14 cellular contexts compared by ENCODE assay signal in genomic region chr13:105616313-105617075, GRCh38.
A peak's percentile ranks its signal among the peaks of the same experiment; 100 is the strongest.
DNase-seq lines count a peak whose midpoint lies in the region; ATAC-seq and TF ChIP-seq lines count a peak whose summit lies in the region.
"Had no signal": no experiment of that assay in that cellular context is flagged by ENCODE, and none has a peak within 500 bp of the region (broad histone marks: within the 10 kb centered on the region; RNA-seq: fewer than 3 reads in every experiment).

No MANE protein-coding gene starts in this region.

- H3K4me3 ChIP-seq in fibroblast of villous mesenchyme (ENCODE audit: low read depth, low read length) (no peak overlapping the region), stomach (no peak overlapping the region), GM23338 (no peak overlapping the region)
- H3K4me3 ChIP-seq: GM23248 had no signal

- H3K27ac ChIP-seq in stomach (no peak overlapping the region), GM23338 (ENCODE audit: low read depth) (no peak overlapping the region)
- H3K27ac ChIP-seq: C4-2B, GM23248 had no signal

- no peak overlapping the region for H2AFZ ChIP-seq in GM23338
- H2AFZ ChIP-seq: GM23248 had no signal

- no peaks in the 10 kb centered on the region for H3K9me2 ChIP-seq in GM23338 (ENCODE audit: insufficient read depth)

- TF ChIP-seq CTCF in HFFc6 (IDR thresholded peaks at IDR 0.05) (no peak), fibroblast of villous mesenchyme (IDR thresholded peaks at IDR 0.05; ENCODE audit: insufficient read depth, low read depth, low read length) (no peak), stomach (IDR thresholded peaks at IDR 0.05) (no peak), GM23338 (conservative IDR thresholded peaks at IDR 0.05; ENCODE audit: low read depth in 2 of 2) (no peak)

- 69 to 78% (median 70%) methylated on average over 6 of the region's 6 CpGs for WGBS in stomach, 5 donors

- TF ChIP-seq EP300 in stomach (IDR thresholded peaks at IDR 0.05) = no peak

- H3K4me3 Mint-ChIP-seq in HFFc6 (peak overlapping the region; percentile 5; the same call in 1 of the 2 replicates), GM23338 (no peak overlapping the region)
- H3K4me3 Mint-ChIP-seq in T-helper 2 cell treated with Interferon-gamma antibody and Interleukin-4, amounts not matched to agents 5 μg/mL and 100 μg/mL, for 36 hours = no peak overlapping the region

- no peaks in the 10 kb centered on the region for H3K27me3 ChIP-seq in stomach
- H3K27me3 ChIP-seq in GM23338 (ENCODE audit: insufficient read depth) = no peaks in the 10 kb centered on the region

- no peaks in the 10 kb centered on the region for H3K27me3 Mint-ChIP-seq in HFFc6 (ENCODE audit: insufficient read depth)
- H3K27me3 Mint-ChIP-seq in GM23338 (ENCODE audit: insufficient read depth, low read depth, poor library complexity) = no peaks in the 10 kb centered on the region
- H3K27me3 Mint-ChIP-seq in T-helper 2 cell treated with Interferon-gamma antibody and Interleukin-4, amounts not matched to agents 5 μg/mL and 100 μg/mL, for 36 hours (ENCODE audit: low read depth) = no peaks in the 10 kb centered on the region

- peaks cover 0 to 5% (median 0%) of the 10 kb centered on the region in 4 donors for H3K4me1 ChIP-seq in stomach
- peaks cover 6% of the 10 kb centered on the region; the same call in 1 of the 2 replicates for H3K4me1 ChIP-seq in GM23338 (ENCODE audit: insufficient read depth)

- H4K20me1 ChIP-seq in GM23338 (replicated peaks; ENCODE audit: insufficient read depth) = no peaks in the 10 kb centered on the region

- intact Hi-C loops in stomach (cut with DNase I; ENCODE audit: low total_unique reads) = no loop called here

- H3K36me3 Mint-ChIP-seq in HFFc6 (ENCODE audit: low read depth) (0 out of 2 replicates have a peak, but pooled peaks cover 5% of the 10 kb centered on the region), GM23338 (ENCODE audit: low read depth) (no peaks in the 10 kb centered on the region)
- H3K36me3 Mint-ChIP-seq in T-helper 2 cell treated with Interferon-gamma antibody and Interleukin-4, amounts not matched to agents 5 μg/mL and 100 μg/mL, for 36 hours (ENCODE audit: low read depth) = no peaks in the 10 kb centered on the region

- ATAC-seq in GM19455 (IDR thresholded peaks at IDR 0.05; ENCODE audit: unreplicated experiment) (no peak), GM23338 (no peak)

- H3K9me3 Mint-ChIP-seq in HFFc6 (no peaks in the 10 kb centered on the region), GM23338 (no peaks in the 10 kb centered on the region)
- H3K9me3 Mint-ChIP-seq in T-helper 2 cell treated with Interferon-gamma antibody and Interleukin-4, amounts not matched to agents 5 μg/mL and 100 μg/mL, for 36 hours = no peaks in the 10 kb centered on the region

- H3K79me2 ChIP-seq in GM23338 (replicated peaks; ENCODE audit: insufficient read depth) = no peaks in the 10 kb centered on the region

- H3K36me3 ChIP-seq in stomach = no peaks in the 10 kb centered on the region
- no peaks in the 10 kb centered on the region for H3K36me3 ChIP-seq in GM23338 (ENCODE audit: insufficient read depth)

- no peaks in the 10 kb centered on the region for H3F3A ChIP-seq in GM23338 (replicated peaks; ENCODE audit: low read depth)

- no peak overlapping the region for H3K4me2 ChIP-seq in GM23338

- peak; percentile 80 for DNase-seq in A172 (ENCODE audit: low spot score)
- DNase-seq in HFFc6 = no peak
- DNase-seq in RPMI7951 (ENCODE audit: low read depth) = peak; percentile 26
- DNase-seq in fibroblast of villous mesenchyme (ENCODE audit: low read depth) = peak; percentile 9
- DNase-seq in stomach = no peak
- DNase-seq in GM23338 (ENCODE audit: low spot score) = no peak
- DNase-seq in T-helper 2 cell treated with Interferon-gamma antibody and Interleukin-4, amounts not matched to agents 5 μg/mL and 100 μg/mL, for 36 hours (ENCODE audit: low spot score) = no peak
- DNase-seq: COR-L47, GDM1, GM23248, NCI-H146, NCI-H2227 treated with DMSO at 0.1 percent for 48 hours had no signal

- H3K27ac Mint-ChIP-seq in HFFc6 (no peak overlapping the region), GM23338 (no peak overlapping the region)
- no peak overlapping the region for H3K27ac Mint-ChIP-seq in T-helper 2 cell treated with Interferon-gamma antibody and Interleukin-4, amounts not matched to agents 5 μg/mL and 100 μg/mL, for 36 hours

- peaks cover 22% of the 10 kb centered on the region; the same call in 1 of the 2 replicates for H3K4me1 Mint-ChIP-seq in HFFc6 (ENCODE audit: low read depth)
- peaks cover 13% of the 10 kb centered on the region; the same call in 2 of the 3 replicates for H3K4me1 Mint-ChIP-seq in GM23338
- no peaks in the 10 kb centered on the region for H3K4me1 Mint-ChIP-seq in T-helper 2 cell treated with Interferon-gamma antibody and Interleukin-4, amounts not matched to agents 5 μg/mL and 100 μg/mL, for 36 hours (ENCODE audit: low read depth)

- no peaks in the 10 kb centered on the region for H3K9me3 ChIP-seq in stomach

- no peak for TF ChIP-seq POLR2A in stomach (IDR thresholded peaks at IDR 0.05)

TF ChIP-seq in GM23338, 12 proteins besides CTCF, POLR2A, EP300 and RAD21 (continues in another document):
- TF ChIP-seq JUNB (IDR thresholded peaks at IDR 0.05; ENCODE audit: unreplicated experiment) (no peak), ZNF331 (CRISPR knock-in tag; IDR thresholded peaks at IDR 0.05; ENCODE audit: low read depth) (no peak), REST (IDR thresholded peaks at IDR 0.05; ENCODE audit: unreplicated experiment) (no peak), POLR2AphosphoS5 (IDR thresholded peaks at IDR 0.05; ENCODE audit: low read depth) (no peak), EZH2 (IDR thresholded peaks at IDR 0.05; ENCODE audit: low read depth, unreplicated experiment) (no peak), ZNF114 (CRISPR knock-in tag; IDR thresholded peaks at IDR 0.05) (no peak), NANOG (IDR thresholded peaks at IDR 0.05; ENCODE audit: borderline replicate concordance) (no peak), EZH2phosphoT487 (IDR thresholded peaks at IDR 0.05; ENCODE audit: unreplicated experiment) (no peak), CREB1 (CRISPR knock-in tag; IDR thresholded peaks at IDR 0.05; ENCODE audit: low read depth) (no peak), STAT1 (IDR thresholded peaks at IDR 0.05; ENCODE audit: unreplicated experiment) (no peak)
- TF ChIP-seq, protein P1, sequence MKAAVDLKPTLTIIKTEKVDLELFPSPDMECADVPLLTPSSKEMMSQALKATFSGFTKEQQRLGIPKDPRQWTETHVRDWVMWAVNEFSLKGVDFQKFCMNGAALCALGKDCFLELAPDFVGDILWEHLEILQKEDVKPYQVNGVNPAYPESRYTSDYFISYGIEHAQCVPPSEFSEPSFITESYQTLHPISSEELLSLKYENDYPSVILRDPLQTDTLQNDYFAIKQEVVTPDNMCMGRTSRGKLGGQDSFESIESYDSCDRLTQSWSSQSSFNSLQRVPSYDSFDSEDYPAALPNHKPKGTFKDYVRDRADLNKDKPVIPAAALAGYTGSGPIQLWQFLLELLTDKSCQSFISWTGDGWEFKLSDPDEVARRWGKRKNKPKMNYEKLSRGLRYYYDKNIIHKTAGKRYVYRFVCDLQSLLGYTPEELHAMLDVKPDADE (IDR thresholded peaks at IDR 0.05) = no peak

Comparison
In these comparisons a context has a peak if more than half of its experiments do, and no peak if none do; other contexts are left out.
1. DNase-seq: peak in A172 (single experiment), RPMI7951 (single experiment) and fibroblast of villous mesenchyme (single experiment); none in HFFc6 (single experiment), stomach (single experiment), GM23338 (single experiment) and T-helper 2 cell treated with Interferon-gamma antibody and Interleukin-4, amounts not matched to agents 5 μg/mL and 100 μg/mL, for 36 hours (single experiment).